Comparison of ENCODE assay signal across 1 cellular context in the genomic region with DNA sequence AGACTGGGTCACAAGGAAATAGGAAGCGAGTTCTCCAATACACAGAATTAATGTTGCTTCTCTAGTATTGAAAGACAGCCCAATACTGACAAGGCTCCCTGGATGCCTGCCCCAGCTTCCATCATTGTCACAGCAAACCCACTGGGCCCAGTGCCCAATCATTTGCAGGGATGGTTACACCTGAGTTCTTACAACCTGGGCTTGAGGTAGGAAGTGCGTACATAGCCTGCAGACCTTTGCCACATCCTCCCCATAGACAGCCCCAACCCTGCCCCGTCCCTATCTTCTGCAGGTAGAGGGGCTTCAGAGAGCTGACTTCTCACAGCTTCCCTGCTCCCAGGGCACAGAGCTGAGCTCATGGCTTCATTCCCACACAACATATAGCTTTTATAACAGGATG.
TF ChIP-seq lines count a peak whose summit lies in the region.

No MANE protein-coding gene starts in this region.

TF ChIP-seq in WTC11, 78 proteins besides CTCF, POLR2A, EP300 and RAD21 (continued from another document):
- TF ChIP-seq AR (CRISPR knock-in tag; IDR thresholded peaks at IDR 0.05) (no peak), ESRRA (CRISPR knock-in tag; IDR thresholded peaks at IDR 0.05; ENCODE audit: borderline replicate concordance) (no peak), ELF4 (CRISPR knock-in tag; IDR thresholded peaks at IDR 0.05; ENCODE audit: low read depth) (no peak), NR1H2 (CRISPR knock-in tag; IDR thresholded peaks at IDR 0.05) (no peak), NR2C2 (CRISPR knock-in tag; IDR thresholded peaks at IDR 0.05) (no peak), TCF7 (CRISPR knock-in tag; IDR thresholded peaks at IDR 0.05; ENCODE audit: low read depth) (no peak), MXD4 (CRISPR knock-in tag; IDR thresholded peaks at IDR 0.05; ENCODE audit: borderline replicate concordance) (no peak), FOXK1 (CRISPR knock-in tag; IDR thresholded peaks at IDR 0.05) (no peak)
- TF ChIP-seq, protein P1, sequence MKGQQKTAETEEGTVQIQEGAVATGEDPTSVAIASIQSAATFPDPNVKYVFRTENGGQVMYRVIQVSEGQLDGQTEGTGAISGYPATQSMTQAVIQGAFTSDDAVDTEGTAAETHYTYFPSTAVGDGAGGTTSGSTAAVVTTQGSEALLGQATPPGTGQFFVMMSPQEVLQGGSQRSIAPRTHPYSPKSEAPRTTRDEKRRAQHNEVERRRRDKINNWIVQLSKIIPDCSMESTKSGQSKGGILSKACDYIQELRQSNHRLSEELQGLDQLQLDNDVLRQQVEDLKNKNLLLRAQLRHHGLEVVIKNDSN (CRISPR knock-in tag; IDR thresholded peaks at IDR 0.05) = no peak
- TF ChIP-seq, protein P2, sequence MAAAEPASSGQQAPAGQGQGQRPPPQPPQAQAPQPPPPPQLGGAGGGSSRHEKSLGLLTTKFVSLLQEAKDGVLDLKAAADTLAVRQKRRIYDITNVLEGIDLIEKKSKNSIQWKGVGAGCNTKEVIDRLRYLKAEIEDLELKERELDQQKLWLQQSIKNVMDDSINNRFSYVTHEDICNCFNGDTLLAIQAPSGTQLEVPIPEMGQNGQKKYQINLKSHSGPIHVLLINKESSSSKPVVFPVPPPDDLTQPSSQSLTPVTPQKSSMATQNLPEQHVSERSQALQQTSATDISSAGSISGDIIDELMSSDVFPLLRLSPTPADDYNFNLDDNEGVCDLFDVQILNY (CRISPR knock-in tag; IDR thresholded peaks at IDR 0.05) = no peak
